8 cellular contexts compared by ENCODE assay signal in genomic region chr18:75211721-75212625, GRCh38. TPM values are rescaled to one million over a fixed set of nuclear protein-coding genes. Genes with fewer than 3 reads are reported as not detected.
A peak's percentile ranks its signal among the peaks of the same experiment; 100 is the strongest.
DNase-seq lines count a peak whose midpoint lies in the region; ATAC-seq and TF ChIP-seq lines count a peak whose summit lies in the region.

No MANE protein-coding gene starts in this region.

- POLR2A ChIA-PET in activated CD4-positive, alpha-beta memory T cell treated with anti-CD3 and anti-CD28 coated beads for 36 hours (lab: Charles Lee) = interaction anchor here (1.0 kb wide), 1 partner anchor 36 kb away, joined by 3 read pairs; no protein-coding TSS in a partner anchor

- H3K4me1 ChIP-seq in esophagus squamous epithelium = peaks cover 49 to 71% (median 51%) of the 10 kb centered on the region in 3 donors

- peak overlapping the region; percentile 72 to 96 (median 83) for H3K4me3 ChIP-seq in esophagus squamous epithelium

- TF ChIP-seq POLR2A in esophagus squamous epithelium (IDR thresholded peaks at IDR 0.05) = no peak

- intact Hi-C loops in activated CD4-positive, alpha-beta memory T cell treated with anti-CD3 and anti-CD28 coated beads for 36 hours (cut with micrococcal nuclease) = loop anchor here (5.0 kb wide), 2 partner anchors 50 to 1280 kb away; no protein-coding TSS in a partner anchor
- intact Hi-C loops in esophagus squamous epithelium (cut with DNase I) = loop anchor here (5.0 kb wide), 1 partner anchor 35 kb away; no protein-coding TSS in a partner anchor

- CTCF ChIA-PET in activated CD4-positive, alpha-beta memory T cell treated with anti-CD3 and anti-CD28 coated beads for 36 hours (lab: Charles Lee) = interaction anchor here (0.9 kb wide), 1 partner anchor 32 kb away, joined by 3 read pairs; no protein-coding TSS in a partner anchor

- H3K4me3 Mint-ChIP-seq in IgD-negative memory B cell = peak overlapping the region; percentile 86 to 96 (median 92)
- peak overlapping the region; percentile 68 for H3K4me3 Mint-ChIP-seq in activated CD4-positive, alpha-beta memory T cell treated with anti-CD3 and anti-CD28 coated beads for 36 hours
- H3K4me3 Mint-ChIP-seq in natural killer cell treated with Interleukin-12 subunit alpha and Interleukin-12 subunit beta and Interleukin-15 and Interleukin-18, amount 100 ng/mL, for 72 hours = peak overlapping the region; percentile 93

- H3K27ac ChIP-seq in esophagus squamous epithelium = peak overlapping the region; percentile 86 to 99 (median 96)

- H3K27me3 Mint-ChIP-seq in IgD-negative memory B cell = no peaks in the 10 kb centered on the region
- H3K27me3 Mint-ChIP-seq in activated CD4-positive, alpha-beta memory T cell treated with anti-CD3 and anti-CD28 coated beads for 36 hours = no peaks in the 10 kb centered on the region
- H3K27me3 Mint-ChIP-seq in natural killer cell treated with Interleukin-12 subunit alpha and Interleukin-12 subunit beta and Interleukin-15 and Interleukin-18, amount 100 ng/mL, for 72 hours = peaks cover 0 to 2% of the 10 kb centered on the region in 2 donors

- peaks cover 2% of the 10 kb centered on the region for H3K36me3 Mint-ChIP-seq in IgD-negative memory B cell
- H3K36me3 Mint-ChIP-seq in activated CD4-positive, alpha-beta memory T cell treated with anti-CD3 and anti-CD28 coated beads for 36 hours = peaks cover 8% of the 10 kb centered on the region
- peaks cover 10% of the 10 kb centered on the region for H3K36me3 Mint-ChIP-seq in natural killer cell treated with Interleukin-12 subunit alpha and Interleukin-12 subunit beta and Interleukin-15 and Interleukin-18, amount 100 ng/mL, for 72 hours

- peak; percentile 75 for DNase-seq in DMS53 (lab: John Stamatoyannopoulos, UW)
- DNase-seq in activated CD4-positive, alpha-beta memory T cell treated with anti-CD3 and anti-CD28 coated beads for 36 hours = peak; percentile 56
- DNase-seq in esophagus squamous epithelium (lab: John Stamatoyannopoulos, UW) = no peak
- no peak for DNase-seq in natural killer cell treated with Interleukin-12 subunit alpha and Interleukin-12 subunit beta and Interleukin-15 and Interleukin-18, amount 100 ng/mL, for 72 hours (ENCODE audit: low spot score)
- no peak for DNase-seq in GM19240 (ENCODE audit: insufficient read length, low spot score)

- H3K27ac Mint-ChIP-seq in IgD-negative memory B cell = peak overlapping the region in 1 of 3 donors; percentile 73
- H3K27ac Mint-ChIP-seq in activated CD4-positive, alpha-beta memory T cell treated with anti-CD3 and anti-CD28 coated beads for 36 hours = peak overlapping the region; percentile 54
- H3K27ac Mint-ChIP-seq in natural killer cell treated with Interleukin-12 subunit alpha and Interleukin-12 subunit beta and Interleukin-15 and Interleukin-18, amount 100 ng/mL, for 72 hours = peak overlapping the region; percentile 80 to 86

- no peaks in the 10 kb centered on the region for H3K9me3 Mint-ChIP-seq in IgD-negative memory B cell
- H3K9me3 Mint-ChIP-seq in activated CD4-positive, alpha-beta memory T cell treated with anti-CD3 and anti-CD28 coated beads for 36 hours = no peaks in the 10 kb centered on the region
- no peaks in the 10 kb centered on the region for H3K9me3 Mint-ChIP-seq in natural killer cell treated with Interleukin-12 subunit alpha and Interleukin-12 subunit beta and Interleukin-15 and Interleukin-18, amount 100 ng/mL, for 72 hours

- WGBS in esophagus squamous epithelium, 2 donors = 1 to 5% methylated on average over 5 to 8 of the region's 82 CpGs

- no peaks in the 10 kb centered on the region for H3K27me3 ChIP-seq in esophagus squamous epithelium

- H3K36me3 ChIP-seq in esophagus squamous epithelium = no peaks in the 10 kb centered on the region

- no peaks in the 10 kb centered on the region for H3K9me3 ChIP-seq in esophagus squamous epithelium

- TF ChIP-seq CTCF in esophagus squamous epithelium (IDR thresholded peaks at IDR 0.05) = no peak

- no peak for ATAC-seq in natural killer cell treated with Interleukin-12 subunit alpha and Interleukin-12 subunit beta and Interleukin-15 and Interleukin-18, amount 100 ng/mL, for 72 hours
- ATAC-seq in GM18517 (IDR thresholded peaks at IDR 0.05; ENCODE audit: unreplicated experiment) (no peak), GM18870 (IDR thresholded peaks at IDR 0.05; ENCODE audit: unreplicated experiment) (no peak)

- peaks cover 42 to 50% (median 43%) of the 10 kb centered on the region in 3 donors for H3K4me1 Mint-ChIP-seq in IgD-negative memory B cell
- peaks cover 56% of the 10 kb centered on the region for H3K4me1 Mint-ChIP-seq in activated CD4-positive, alpha-beta memory T cell treated with anti-CD3 and anti-CD28 coated beads for 36 hours (ENCODE audit: low read depth)
- peaks cover 63 to 71% of the 10 kb centered on the region in 2 donors for H3K4me1 Mint-ChIP-seq in natural killer cell treated with Interleukin-12 subunit alpha and Interleukin-12 subunit beta and Interleukin-15 and Interleukin-18, amount 100 ng/mL, for 72 hours (ENCODE audit: low read depth in 2 of 2)

RNA-seq across cellular contexts. Expression of gene TSHZ1, which starts 1.4 kb away (rescaled TPM):
- 3.5 TPM for polyA plus RNA-seq in IgD-negative memory B cell
- 10 to 100 TPM; 12.7 to 13.9 TPM for total RNA-seq in activated CD4-positive, alpha-beta memory T cell treated with anti-CD3 and anti-CD28 coated beads for 36 hours
- 10 to 100 TPM in 3 of 4 donors, 1 to 10 TPM in 1; 5.4 to 20.2 (median 13.7) TPM for total RNA-seq in esophagus squamous epithelium
- total RNA-seq in natural killer cell treated with Interleukin-12 subunit alpha and Interleukin-12 subunit beta and Interleukin-15 and Interleukin-18, amount 100 ng/mL, for 72 hours = 10 to 100 TPM; 19.8 to 21.0 TPM

RNA-seq across cellular contexts. Expression of gene PTGR3, which starts 3.0 kb away (rescaled TPM):
- 20.7 TPM for polyA plus RNA-seq in IgD-negative memory B cell
- total RNA-seq in activated CD4-positive, alpha-beta memory T cell treated with anti-CD3 and anti-CD28 coated beads for 36 hours = 10 to 100 TPM; 29.6 to 30.2 TPM
- 10 to 100 TPM; 12.2 to 25.2 (median 16.7) TPM for total RNA-seq in esophagus squamous epithelium
- 10 to 100 TPM; 20.0 to 23.0 TPM for total RNA-seq in natural killer cell treated with Interleukin-12 subunit alpha and Interleukin-12 subunit beta and Interleukin-15 and Interleukin-18, amount 100 ng/mL, for 72 hours

Comparison
In these comparisons a context has a peak if more than half of its experiments do, and no peak if none do; other contexts are left out.
1. DNase-seq: peak in DMS53 (single experiment) and activated CD4-positive, alpha-beta memory T cell treated with anti-CD3 and anti-CD28 coated beads for 36 hours (single experiment); none in esophagus squamous epithelium (single experiment), natural killer cell treated with Interleukin-12 subunit alpha and Interleukin-12 subunit beta and Interleukin-15 and Interleukin-18, amount 100 ng/mL, for 72 hours (single experiment) and GM19240 (single experiment).
2. Peak in every context shown above with its lines, with median percentiles within 50 percentile points of each other: H3K4me3 Mint-ChIP-seq.